ENCODE assay signal across 8 cellular contexts in genomic region chr3:104628185-104628789, GRCh38.
DNase-seq lines count a peak whose midpoint lies in the region; ATAC-seq, FAIRE-seq and TF ChIP-seq lines count a peak whose summit lies in the region.

No MANE protein-coding gene starts in this region.

- peak; percentile 58 for FAIRE-seq in H54 (lab: Jason Lieb, UNC)

- no peaks in the 10 kb centered on the region for H3K9me3 ChIP-seq in ascending aorta

- no peak for ATAC-seq in HG03095 (IDR thresholded peaks at IDR 0.05; ENCODE audit: unreplicated experiment)
- no peak for ATAC-seq in GM19463 (IDR thresholded peaks at IDR 0.05; ENCODE audit: unreplicated experiment)

- no peak overlapping the region for H3K4me3 ChIP-seq in ascending aorta

- no peaks in the 10 kb centered on the region for H3K27me3 ChIP-seq in ascending aorta

- no peak overlapping the region for H3K27ac ChIP-seq in ascending aorta

- intact Hi-C loops in ascending aorta (cut with DNase I), result no loop called here

- DNase-seq in GM04504 (ENCODE audit: low read depth) (peak; percentile 32), H54 (ENCODE audit: insufficient read length, low spot score) (peak; percentile 21), NCI-H1048 (lab: John Stamatoyannopoulos, UW) (peak; percentile 24), ascending aorta (ENCODE audit: low spot score in 2 of 2) (no peak), left kidney (ENCODE audit: low read depth, low spot score) (peak; percentile 48), NCI-H345 treated with DMSO at 0.1 percent for 48 hours (lab: John Stamatoyannopoulos, UW; ENCODE audit: unreplicated experiment) (no peak)

- H3K4me1 ChIP-seq in ascending aorta, result no peaks in the 10 kb centered on the region

- no peaks in the 10 kb centered on the region for H3K36me3 ChIP-seq in ascending aorta

- no peak for TF ChIP-seq POLR2A in H54 (IDR thresholded peaks at IDR 0.05; ENCODE audit: low read depth, low read length)

- peak in 2 of 3 experiments; percentile 27 to 50 for TF ChIP-seq CTCF in ascending aorta (IDR thresholded peaks at IDR 0.05)

Comparison
In these comparisons a context has a peak if more than half of its experiments do, and no peak if none do; other contexts are left out.
1. DNase-seq: peak in GM04504 (single experiment), H54 (single experiment), NCI-H1048 (single experiment) and left kidney (single experiment); none in ascending aorta (0 of 2) and NCI-H345 treated with DMSO at 0.1 percent for 48 hours (single experiment).